Comparison of ENCODE assay signal across 29 cellular contexts in genomic region chr6:36940027-36940426, GRCh38. TPM values are rescaled to one million over a fixed set of nuclear protein-coding genes. Genes with fewer than 3 reads are reported as not detected.
"Had no signal": no experiment of that assay in that cellular context is flagged by ENCODE, and none has a peak within 500 bp of the region (broad histone marks: within the 10 kb centered on the region; RNA-seq: fewer than 3 reads in every experiment).

No MANE protein-coding gene starts in this region.

- H3K9me3 ChIP-seq: left lung, lower lobe of right lung, ovary, right atrium auricular region, right lobe of liver, suprapubic skin, thoracic aorta, tibial artery, upper lobe of right lung had no signal

- H3K27ac Mint-ChIP-seq: immature natural killer cell; mesothelial cell of epicardium; natural killer cell; nephron progenitor cell; progenitor cell of endocrine pancreas; stimulated activated naive B cell treated with anti-CD40 and anti-IgM and Interleukin-4, amounts not matched to agents 10 μg/mL and 1 μg/mL and 100 μg/mL, for 72 hours had no signal

- H3K27me3 ChIP-seq: left lung, ovary, right atrium auricular region, right lobe of liver, suprapubic skin, upper lobe of right lung had no signal

- H3K9me3 Mint-ChIP-seq: naive B cell; natural killer cell; stimulated activated naive B cell treated with anti-CD40 and anti-IgM and Interleukin-4, amounts not matched to agents 10 μg/mL and 1 μg/mL and 100 μg/mL, for 72 hours had no signal

- H3K36me3 ChIP-seq: left lung, lower lobe of right lung, ovary, right atrium auricular region, right lobe of liver, suprapubic skin, thoracic aorta, tibial artery, upper lobe of right lung had no signal

- H3K4me3 ChIP-seq: left lung, lower lobe of right lung, ovary, right atrium auricular region, right lobe of liver, smooth muscle cell, suprapubic skin, thoracic aorta, tibial artery, upper lobe of right lung had no signal

- ATAC-seq: left colon; left lung; lower lobe of right lung; natural killer cell; stimulated activated naive B cell treated with anti-CD40 and anti-IgM and Interleukin-4, amounts not matched to agents 10 μg/mL and 1 μg/mL and 100 μg/mL, for 72 hours; stimulated activated naive CD8-positive, alpha-beta T cell treated with anti-CD3 and anti-CD28 coated beads, Interleukin-15, Interleukin-2, amounts not matched to agents 100 U/mL and 50 U/mL, for 24 hours; upper lobe of right lung had no signal

- H3K4me1 ChIP-seq: left lung, lower lobe of right lung, right atrium auricular region, right lobe of liver, suprapubic skin, tibial artery, upper lobe of right lung had no signal

- H3K27ac ChIP-seq: left lung, lower lobe of right lung, ovary, right atrium auricular region, right lobe of liver, suprapubic skin, thoracic aorta, tibial artery, upper lobe of right lung had no signal

- DNase-seq: hippocampal formation; immature natural killer cell; kidney; left colon; left lung; lower lobe of right lung; mammary epithelial cell; mesenchymal stem cell; naive B cell; natural killer cell; nephron progenitor cell; ovary; stimulated activated CD4-positive, alpha-beta T cell treated with anti-CD3 and anti-CD28 coated beads, Interleukin-1b, Interleukin-23, amount 100 ng/mL, for 48 hours; stimulated activated CD4-positive, alpha-beta T cell treated with anti-CD3 and anti-CD28 coated beads, Interleukin-2, amount 100 ng/mL, for 48 hours; stimulated activated CD4-positive, alpha-beta T cell treated with anti-CD3 and anti-CD28 coated beads, Interleukin-4, amount 100 ng/mL, for 4 hours; stimulated activated CD8-positive, alpha-beta memory T cell treated with anti-CD3 and anti-CD28 coated beads, Interleukin-4, amount 100 ng/mL, for 48 hours; stimulated activated naive B cell treated with anti-CD40 and anti-IgM and Interleukin-4, amounts not matched to agents 10 μg/mL and 1 μg/mL and 100 μg/mL, for 72 hours; stimulated activated naive CD8-positive, alpha-beta T cell treated with anti-CD3 and anti-CD28 coated beads, Interleukin-15, Interleukin-2, amounts not matched to agents 100 U/mL and 50 U/mL, for 24 hours; tibial artery; trophoblast cell; upper lobe of right lung had no signal

- H3K4me1 Mint-ChIP-seq: immature natural killer cell, natural killer cell had no signal

- H3K4me3 Mint-ChIP-seq: immature natural killer cell; mesothelial cell of epicardium; naive B cell; natural killer cell; nephron progenitor cell; stimulated activated naive B cell treated with anti-CD40 and anti-IgM and Interleukin-4, amounts not matched to agents 10 μg/mL and 1 μg/mL and 100 μg/mL, for 72 hours had no signal

RNA-seq across cellular contexts. Expression of gene PI16, which starts 14.5 kb away (rescaled TPM):
- total RNA-seq: mammary epithelial cell, mesothelial cell of epicardium, progenitor cell of endocrine pancreas, renal cortical epithelial cell had no signal
- polyA plus RNA-seq: mammary epithelial cell had no signal
